ENCODE assay signal across 33 cellular contexts in genomic region chr9:28587052-28587451, GRCh38.
"Had no signal": no experiment of that assay in that cellular context is flagged by ENCODE, and none has a peak within 500 bp of the region (broad histone marks: within the 10 kb centered on the region; RNA-seq: fewer than 3 reads in every experiment).

No MANE protein-coding gene starts in this region.

- H3K4me3 ChIP-seq: adrenal gland, ascending aorta, body of pancreas, breast epithelium, cardiac muscle cell had no signal

- H3K4me1 ChIP-seq: adrenal gland, ascending aorta, body of pancreas, breast epithelium had no signal

- DNase-seq: activated effector memory CD4-positive, alpha-beta T cell treated with anti-CD3 and anti-CD28 coated beads, Interleukin-2, amount 50 U/mL, for 16 hours; activated effector memory CD4-positive, alpha-beta T cell treated with Interleukin-2 at 50 U/mL for 16 hours; activated gamma-delta T cell; activated gamma-delta T cell treated with Interleukin-2 at 50 U/mL for 16 hours; activated naive CD4-positive, alpha-beta T cell; activated naive CD4-positive, alpha-beta T cell treated with anti-CD3 and anti-CD28 coated beads for 36 hours; activated naive CD4-positive, alpha-beta T cell treated with anti-CD3 and anti-CD28 coated beads, Interleukin-2, amount 10 ng/mL, durations not matched to agents 7 days and 5 days; activated naive CD4-positive, alpha-beta T cell treated with anti-CD3 and anti-CD28 coated beads, Interleukin-2, amount 50 U/mL, for 16 hours; activated naive CD4-positive, alpha-beta T cell treated with Interleukin-2 at 50 U/mL for 16 hours; activated naive CD8-positive, alpha-beta T cell treated with anti-CD3 and anti-CD28 coated beads for 36 hours; activated naive CD8-positive, alpha-beta T cell treated with anti-CD3 and anti-CD28 coated beads, Interleukin-2, amount 10 ng/mL, durations not matched to agents 7 days and 5 days; activated naive CD8-positive, alpha-beta T cell treated with anti-CD3 and anti-CD28 coated beads, Interleukin-2, amount 50 U/mL, for 24 hours; activated T-cell treated with anti-CD3 and anti-CD28 coated beads, Interleukin-2, amount 50 U/mL, for 1 hour; activated T-cell treated with anti-CD3 and anti-CD28 coated beads, Interleukin-2, amount 50 U/mL, for 24 hours; activated T-cell treated with anti-CD3 and anti-CD28 coated beads, Interleukin-2, amount 50 U/mL, for 4 hours; activated T-cell treated with anti-CD3 and anti-CD28 coated beads, Interleukin-2, amount 50 U/mL, for 48 hours; activated T-cell treated with anti-CD3 and anti-CD28 coated beads, Interleukin-2, amount 50 U/mL, for 72 hours; adrenal gland; amniotic stem cell; amygdala; anterior cingulate cortex; aorta; body of pancreas; brain microvascular endothelial cell; caudate nucleus; central memory CD4-positive, alpha-beta T cell; cerebellar nuclear complex had no signal

- ATAC-seq: activated naive CD4-positive, alpha-beta T cell treated with anti-CD3 and anti-CD28 coated beads, Interleukin-2, amount 50 U/mL, for 72 hours; activated naive CD8-positive, alpha-beta T cell treated with anti-CD3 and anti-CD28 coated beads, Interleukin-2, amount 50 U/mL, for 24 hours; activated T-cell treated with anti-CD3 and anti-CD28 coated beads, Interleukin-2, amount 50 U/mL, for 4 hours; activated T-cell treated with anti-CD3 and anti-CD28 coated beads, Interleukin-2, amount 50 U/mL, for 72 hours; activated T-helper 17 cell treated with anti-CD3 and anti-CD28 coated beads, Interleukin-2, amount 50 U/mL, for 72 hours; body of pancreas had no signal

- H3K27me3 ChIP-seq: adrenal gland, ascending aorta, body of pancreas, brain microvascular endothelial cell, breast epithelium, cardiac muscle cell had no signal

- FAIRE-seq: astrocyte had no signal

- H3K27ac ChIP-seq: adrenal gland, ascending aorta, body of pancreas, brain microvascular endothelial cell, breast epithelium, cardiac muscle cell had no signal

- H3K36me3 ChIP-seq: adrenal gland, ascending aorta, brain microvascular endothelial cell, breast epithelium, cardiac muscle cell had no signal

- H3K9me3 ChIP-seq: adrenal gland, body of pancreas, breast epithelium had no signal
